ENCODE assay signal across 18 cellular contexts in the genomic region with DNA sequence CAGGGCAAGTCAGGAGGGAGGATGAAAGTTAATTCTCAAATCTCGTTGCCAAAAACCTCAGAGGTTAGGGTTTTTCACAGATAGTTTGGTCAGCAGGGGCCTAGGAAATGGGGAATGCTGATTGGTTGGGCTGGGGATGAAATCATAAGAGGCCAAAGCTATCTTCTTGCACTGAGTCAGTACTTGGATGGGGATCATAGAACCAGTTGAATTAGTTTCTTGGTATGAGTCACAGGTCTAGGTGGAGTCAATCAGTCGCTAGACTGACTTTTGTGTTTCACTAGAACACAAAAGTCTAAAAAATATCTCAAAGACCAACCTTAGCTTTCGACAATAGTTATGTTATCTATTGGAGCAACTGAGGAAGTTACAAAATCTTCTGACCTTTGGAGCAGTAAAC.
DNase-seq lines count a peak whose midpoint lies in the region; ATAC-seq and TF ChIP-seq lines count a peak whose summit lies in the region.
"Had no signal": no experiment of that assay in that cellular context is flagged by ENCODE, and none has a peak within 500 bp of the region (broad histone marks: within the 10 kb centered on the region; RNA-seq: fewer than 3 reads in every experiment).

No MANE protein-coding gene starts in this region.

- H4K20me1 ChIP-seq in mammary epithelial cell (ENCODE audit: insufficient read depth, low read length), result no peaks in the 10 kb centered on the region
- H4K20me1 ChIP-seq: BLaER1 had no signal

- H3K27me3 ChIP-seq in mammary epithelial cell (ENCODE audit: insufficient read depth, low read length), result no peaks in the 10 kb centered on the region
- H3K27me3 ChIP-seq: BLaER1, pancreas, spleen, testis had no signal

- no peaks in the 10 kb centered on the region for H3K4me1 Mint-ChIP-seq in CD14-positive monocyte
- H3K4me1 Mint-ChIP-seq: activated naive CD8-positive, alpha-beta T cell treated with anti-CD3 and anti-CD28 coated beads, Interleukin-2, amount 10 ng/mL, durations not matched to agents 7 days and 5 days had no signal

- no peaks in the 10 kb centered on the region for H3K4me1 ChIP-seq in mammary epithelial cell (ENCODE audit: insufficient read depth, low read length)
- H3K4me1 ChIP-seq: BLaER1, pancreas, spleen, testis had no signal

- no peaks in the 10 kb centered on the region for H3K79me2 ChIP-seq in mammary epithelial cell (ENCODE audit: insufficient read depth, low read length)

- H3K9ac ChIP-seq in mammary epithelial cell (ENCODE audit: insufficient read depth, low read length), result no peak overlapping the region
- H3K9ac ChIP-seq: BLaER1 had no signal

- in situ Hi-C loops in mammary epithelial cell (cut with MboI; ENCODE audit: low sequenced_read_pairs in 2 of 2), result no loop called here

- no peak overlapping the region for H3K4me2 ChIP-seq in mammary epithelial cell (ENCODE audit: insufficient read depth, low read depth, low read length)
- H3K4me2 ChIP-seq: BLaER1 had no signal

- no peaks in the 10 kb centered on the region for H3K9me3 ChIP-seq in mammary epithelial cell (replicated peaks; ENCODE audit: insufficient read depth, low read length)
- H3K9me3 ChIP-seq: BLaER1, pancreas, testis had no signal

- peaks cover 0 to 3% (median 0%) of the 10 kb centered on the region in 7 donors for H3K9me3 Mint-ChIP-seq in CD14-positive monocyte
- H3K9me3 Mint-ChIP-seq: activated naive CD8-positive, alpha-beta T cell treated with anti-CD3 and anti-CD28 coated beads, Interleukin-2, amount 10 ng/mL, durations not matched to agents 7 days and 5 days had no signal

- H3K36me3 Mint-ChIP-seq in CD14-positive monocyte, result no peaks in the 10 kb centered on the region
- H3K36me3 Mint-ChIP-seq: activated naive CD8-positive, alpha-beta T cell treated with anti-CD3 and anti-CD28 coated beads, Interleukin-2, amount 10 ng/mL, durations not matched to agents 7 days and 5 days had no signal

- CTCF ChIA-PET in mammary epithelial cell (lab: Charles Lee; ENCODE audit: low non-redundant PET), result no interaction called here

- no peak overlapping the region for H3K27ac Mint-ChIP-seq in CD14-positive monocyte
- H3K27ac Mint-ChIP-seq: activated naive CD8-positive, alpha-beta T cell treated with anti-CD3 and anti-CD28 coated beads, Interleukin-2, amount 10 ng/mL, durations not matched to agents 7 days and 5 days had no signal

- no peaks in the 10 kb centered on the region for H3K27me3 Mint-ChIP-seq in CD14-positive monocyte (ENCODE audit: low read depth in 3 of 3)
- H3K27me3 Mint-ChIP-seq: activated naive CD8-positive, alpha-beta T cell treated with anti-CD3 and anti-CD28 coated beads, Interleukin-2, amount 10 ng/mL, durations not matched to agents 7 days and 5 days had no signal

- intact Hi-C loops in mammary epithelial cell (cut with micrococcal nuclease) (no loop called here), CD14-positive monocyte (cut with micrococcal nuclease) (no loop called here)

- peak; percentile 33 for DNase-seq in mammary epithelial cell
- no peak for DNase-seq in CD14-positive monocyte (ENCODE audit: low spot score)
- no peak for DNase-seq in HT-29 (ENCODE audit: low spot score)
- DNase-seq in 8988T, result no peak
- no peak for DNase-seq in amygdala (lab: John Stamatoyannopoulos, UW)
- DNase-seq: activated CD8-positive, alpha-beta memory T cell treated with anti-CD3 and anti-CD28 coated beads, Interleukin-2, amount 50 U/mL, for 4 hours; activated naive CD8-positive, alpha-beta T cell treated with anti-CD3 and anti-CD28 coated beads, Interleukin-2, amount 10 ng/mL, durations not matched to agents 7 days and 5 days; midbrain; NCI-H146; NCI-H524 treated with DMSO at 0.1 percent for 48 hours; pancreas; SHP77; spleen; testis had no signal

- H3K4me3 ChIP-seq in mammary epithelial cell (replicated peaks in 1 of 3; ENCODE audit: insufficient read depth in 1 of 3, low read depth in 2 of 3, low read length in 3 of 3), result no peak overlapping the region
- H3K4me3 ChIP-seq: BLaER1, pancreas, spleen, testis had no signal

- H3K4me3 Mint-ChIP-seq in CD14-positive monocyte, result no peak overlapping the region
- H3K4me3 Mint-ChIP-seq: activated naive CD8-positive, alpha-beta T cell treated with anti-CD3 and anti-CD28 coated beads, Interleukin-2, amount 10 ng/mL, durations not matched to agents 7 days and 5 days had no signal

- dilution Hi-C loops in mammary epithelial cell (cut with HindIII; ENCODE audit: low sequenced_read_pairs), result no loop called here

- WGBS in mammary epithelial cell (ENCODE audit: low coverage, missing lambda C conversion rate), result 51% methylated on average over 3 of the region's 3 CpGs

- TF ChIP-seq CTCF in mammary epithelial cell (conservative IDR thresholded peaks at IDR 0.05 in 1 of 2, IDR thresholded peaks at IDR 0.05 in 1 of 2; ENCODE audit: extremely low read depth in 1 of 2, insufficient read depth in 1 of 2, low read depth in 1 of 2, low read length in 2 of 2) (no peak), CD14-positive monocyte (IDR thresholded peaks at IDR 0.05) (no peak)

- no peak overlapping the region for H3K27ac ChIP-seq in mammary epithelial cell (ENCODE audit: insufficient read depth, low read depth, low read length)
- H3K27ac ChIP-seq: BLaER1, pancreas, spleen, testis had no signal

- BruUV-seq in mammary epithelial cell (replicated peaks; lab: Mats Ljungman, UMichigan), result no TSS peak

- no peak overlapping the region for H2AFZ ChIP-seq in mammary epithelial cell (ENCODE audit: low read depth, low read length)

- ATAC-seq in GM18868 (IDR thresholded peaks at IDR 0.05; ENCODE audit: unreplicated experiment), result peak; percentile 48
- peak; percentile 58 for ATAC-seq in HG02588 (IDR thresholded peaks at IDR 0.05; ENCODE audit: unreplicated experiment)
- ATAC-seq in HG03354 (IDR thresholded peaks at IDR 0.05; ENCODE audit: poor library complexity, severe bottlenecking, unreplicated experiment), result peak; percentile 73
- ATAC-seq: pancreas had no signal

- H3K36me3 ChIP-seq in mammary epithelial cell (ENCODE audit: insufficient read depth, low read length), result no peaks in the 10 kb centered on the region
- H3K36me3 ChIP-seq: BLaER1, pancreas, spleen had no signal
